ENCODE assay signal across 1 cellular context in the genomic region with DNA sequence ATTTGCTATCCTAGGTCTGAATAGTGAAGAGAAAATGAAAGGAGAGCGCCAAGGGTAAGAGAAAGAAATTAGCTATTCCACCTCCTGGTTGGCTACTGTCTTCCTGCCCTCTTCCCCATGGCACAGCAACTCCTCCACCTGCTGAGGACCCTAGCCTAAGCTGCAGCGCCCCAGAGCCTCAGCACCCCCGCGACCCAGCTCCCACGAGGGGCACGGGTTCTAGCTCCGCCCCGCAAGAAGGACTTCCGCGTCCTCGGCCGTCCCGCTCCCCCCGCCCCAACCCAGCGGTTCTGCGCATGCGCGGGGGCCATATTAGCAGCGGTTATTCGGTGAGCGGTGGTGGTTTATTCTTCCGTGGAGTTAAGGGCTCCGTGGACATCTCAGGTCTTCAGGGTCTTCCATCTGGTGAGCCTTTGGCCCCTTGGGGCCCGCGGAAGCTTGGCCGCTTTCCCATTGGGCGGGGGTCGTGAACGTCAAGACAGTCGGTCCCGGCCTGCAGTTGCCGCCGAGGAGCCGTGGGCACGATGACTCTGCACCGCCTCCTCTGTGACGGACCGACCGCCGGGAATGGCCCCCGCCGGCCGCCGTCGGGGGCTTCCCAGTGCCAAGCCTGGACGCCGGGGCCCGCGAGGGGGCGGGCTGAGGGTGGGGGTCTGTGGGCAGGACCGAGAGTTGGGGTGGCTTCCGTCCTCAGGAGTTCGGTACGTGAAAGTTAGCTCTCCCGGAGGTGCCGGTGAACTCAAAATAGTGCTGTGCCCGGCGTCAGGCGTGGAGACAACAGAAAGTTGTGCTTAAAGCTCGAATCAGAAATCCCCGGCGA.
TF ChIP-seq lines count a peak whose summit lies in the region.

A gene (plus strand): TSS at position 310 of the 820 bp plus-strand sequence. CDS start 1,484 bp downstream, outside the sequence.

TF ChIP-seq in HepG2, 621 proteins besides CTCF, POLR2A, EP300 and RAD21 (continued from another document and continues in another):
- peak; percentile 32; the same call in 1 of the 2 replicates for TF ChIP-seq ERF (CRISPR knock-in tag; IDR thresholded peaks at IDR 0.05)
- TF ChIP-seq ZNF253 (CRISPR knock-in tag; IDR thresholded peaks at IDR 0.05; ENCODE audit: borderline replicate concordance), result 0 out of 2 replicates have a peak, but pooled peaks have one; percentile 18
- TF ChIP-seq RBM22 (optimal IDR thresholded peaks at IDR 0.05; ENCODE audit: low read length), result peak; percentile 50
- TF ChIP-seq ZKSCAN8 (CRISPR knock-in tag; IDR thresholded peaks at IDR 0.05; ENCODE audit: borderline replicate concordance), result no peak
- TF ChIP-seq, protein P1, sequence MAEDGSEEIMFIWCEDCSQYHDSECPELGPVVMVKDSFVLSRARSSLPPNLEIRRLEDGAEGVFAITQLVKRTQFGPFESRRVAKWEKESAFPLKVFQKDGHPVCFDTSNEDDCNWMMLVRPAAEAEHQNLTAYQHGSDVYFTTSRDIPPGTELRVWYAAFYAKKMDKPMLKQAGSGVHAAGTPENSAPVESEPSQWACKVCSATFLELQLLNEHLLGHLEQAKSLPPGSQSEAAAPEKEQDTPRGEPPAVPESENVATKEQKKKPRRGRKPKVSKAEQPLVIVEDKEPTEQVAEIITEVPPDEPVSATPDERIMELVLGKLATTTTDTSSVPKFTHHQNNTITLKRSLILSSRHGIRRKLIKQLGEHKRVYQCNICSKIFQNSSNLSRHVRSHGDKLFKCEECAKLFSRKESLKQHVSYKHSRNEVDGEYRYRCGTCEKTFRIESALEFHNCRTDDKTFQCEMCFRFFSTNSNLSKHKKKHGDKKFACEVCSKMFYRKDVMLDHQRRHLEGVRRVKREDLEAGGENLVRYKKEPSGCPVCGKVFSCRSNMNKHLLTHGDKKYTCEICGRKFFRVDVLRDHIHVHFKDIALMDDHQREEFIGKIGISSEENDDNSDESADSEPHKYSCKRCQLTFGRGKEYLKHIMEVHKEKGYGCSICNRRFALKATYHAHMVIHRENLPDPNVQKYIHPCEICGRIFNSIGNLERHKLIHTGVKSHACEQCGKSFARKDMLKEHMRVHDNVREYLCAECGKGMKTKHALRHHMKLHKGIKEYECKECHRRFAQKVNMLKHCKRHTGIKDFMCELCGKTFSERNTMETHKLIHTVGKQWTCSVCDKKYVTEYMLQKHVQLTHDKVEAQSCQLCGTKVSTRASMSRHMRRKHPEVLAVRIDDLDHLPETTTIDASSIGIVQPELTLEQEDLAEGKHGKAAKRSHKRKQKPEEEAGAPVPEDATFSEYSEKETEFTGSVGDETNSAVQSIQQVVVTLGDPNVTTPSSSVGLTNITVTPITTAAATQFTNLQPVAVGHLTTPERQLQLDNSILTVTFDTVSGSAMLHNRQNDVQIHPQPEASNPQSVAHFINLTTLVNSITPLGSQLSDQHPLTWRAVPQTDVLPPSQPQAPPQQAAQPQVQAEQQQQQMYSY (CRISPR knock-in tag; IDR thresholded peaks at IDR 0.05), result no peak
- no peak for TF ChIP-seq ZNF383 (CRISPR knock-in tag; IDR thresholded peaks at IDR 0.05; ENCODE audit: borderline replicate concordance)
- no peak for TF ChIP-seq U2AF1 (optimal IDR thresholded peaks at IDR 0.05; ENCODE audit: low read depth, low read length)
- peak; percentile 76 for TF ChIP-seq SP4 (CRISPR knock-in tag; IDR thresholded peaks at IDR 0.05)
- TF ChIP-seq PAF1 (CRISPR knock-in tag; IDR thresholded peaks at IDR 0.05), result no peak
- peak; percentile 58; the same call in 1 of the 2 replicates for TF ChIP-seq FOXC1 (CRISPR knock-in tag; IDR thresholded peaks at IDR 0.05; ENCODE audit: borderline replicate concordance)
- TF ChIP-seq, protein P2, sequence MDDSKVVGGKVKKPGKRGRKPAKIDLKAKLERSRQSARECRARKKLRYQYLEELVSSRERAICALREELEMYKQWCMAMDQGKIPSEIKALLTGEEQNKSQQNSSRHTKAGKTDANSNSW (CRISPR knock-in tag; IDR thresholded peaks at IDR 0.05; ENCODE audit: borderline replicate concordance), result no peak
- peak; percentile 91 for TF ChIP-seq ASH2L (IDR thresholded peaks at IDR 0.05; ENCODE audit: insufficient read length, low read depth, low read length)
- TF ChIP-seq MED8 (CRISPR knock-in tag; IDR thresholded peaks at IDR 0.05; ENCODE audit: insufficient replicate concordance), result no peak
- TF ChIP-seq GATA4 (IDR thresholded peaks at IDR 0.05; ENCODE audit: borderline replicate concordance, low read depth), result peak; percentile 28; the same call in 1 of the 2 replicates
- TF ChIP-seq ARHGAP35 (CRISPR knock-in tag; IDR thresholded peaks at IDR 0.05; ENCODE audit: borderline replicate concordance), result no peak; the same call in 1 of the 2 replicates
- TF ChIP-seq ZNF652 (CRISPR knock-in tag; IDR thresholded peaks at IDR 0.05; ENCODE audit: borderline replicate concordance, low read depth), result peak; percentile 21; the same call in 1 of the 2 replicates
- no peak for TF ChIP-seq TOE1 (CRISPR knock-in tag; IDR thresholded peaks at IDR 0.05)
- TF ChIP-seq PTBP1 (IDR thresholded peaks at IDR 0.05; ENCODE audit: low read depth, low read length, poor library complexity, severe bottlenecking), result no peak
- no peak for TF ChIP-seq ZKSCAN1 (IDR thresholded peaks at IDR 0.05; ENCODE audit: low read length)
- TF ChIP-seq, protein P3, sequence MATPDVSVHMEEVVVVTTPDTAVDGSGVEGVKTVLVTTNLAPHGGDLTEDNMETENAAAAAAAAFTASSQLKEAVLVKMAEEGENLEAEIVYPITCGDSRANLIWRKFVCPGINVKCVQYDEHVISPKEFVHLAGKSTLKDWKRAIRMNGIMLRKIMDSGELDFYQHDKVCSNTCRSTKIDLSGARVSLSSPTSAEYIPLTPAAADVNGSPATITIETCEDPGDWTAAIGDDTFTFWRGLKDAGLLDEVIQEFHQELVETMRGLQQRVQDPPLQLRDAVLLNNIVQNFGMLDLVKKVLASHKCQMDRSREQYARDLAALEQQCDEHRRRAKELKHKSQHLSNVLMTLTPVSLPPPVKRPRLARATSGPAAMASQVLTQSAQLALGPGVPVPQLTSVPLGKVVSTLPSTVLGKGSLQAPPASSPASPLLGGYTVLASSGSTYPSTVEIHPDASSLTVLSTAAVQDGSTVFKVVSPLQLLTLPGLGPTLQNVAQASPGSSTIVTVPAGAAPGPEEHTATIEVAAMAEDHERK (CRISPR knock-in tag; IDR thresholded peaks at IDR 0.05; ENCODE audit: low read depth), result peak; percentile 9; the same call in 1 of the 2 replicates
- peak; percentile 56; the same call in 1 of the 2 replicates for TF ChIP-seq PITX1 (CRISPR knock-in tag; IDR thresholded peaks at IDR 0.05)
- peak; percentile 95; the same call in 1 of the 2 replicates for TF ChIP-seq ELF4 (CRISPR knock-in tag; IDR thresholded peaks at IDR 0.05; ENCODE audit: borderline replicate concordance)
- peak; percentile 57; the same call in 1 of the 2 replicates for TF ChIP-seq ARNT2 (CRISPR knock-in tag; IDR thresholded peaks at IDR 0.05; ENCODE audit: low read depth)
- no peak for TF ChIP-seq NFKBIZ (CRISPR knock-in tag; IDR thresholded peaks at IDR 0.05)
- peak; percentile 83; the same call in 1 of the 2 replicates for TF ChIP-seq ZNF816 (CRISPR knock-in tag; IDR thresholded peaks at IDR 0.05; ENCODE audit: borderline replicate concordance)
- TF ChIP-seq PHF8 (CRISPR knock-in tag; IDR thresholded peaks at IDR 0.05), result peak; percentile 98
- TF ChIP-seq ZNF143 (CRISPR knock-in tag; IDR thresholded peaks at IDR 0.05), result no peak
- no peak; the same call in 1 of the 2 replicates for TF ChIP-seq BRD4 (CRISPR knock-in tag; IDR thresholded peaks at IDR 0.05)
- TF ChIP-seq, protein P4, sequence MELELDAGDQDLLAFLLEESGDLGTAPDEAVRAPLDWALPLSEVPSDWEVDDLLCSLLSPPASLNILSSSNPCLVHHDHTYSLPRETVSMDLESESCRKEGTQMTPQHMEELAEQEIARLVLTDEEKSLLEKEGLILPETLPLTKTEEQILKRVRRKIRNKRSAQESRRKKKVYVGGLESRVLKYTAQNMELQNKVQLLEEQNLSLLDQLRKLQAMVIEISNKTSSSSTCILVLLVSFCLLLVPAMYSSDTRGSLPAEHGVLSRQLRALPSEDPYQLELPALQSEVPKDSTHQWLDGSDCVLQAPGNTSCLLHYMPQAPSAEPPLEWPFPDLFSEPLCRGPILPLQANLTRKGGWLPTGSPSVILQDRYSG (CRISPR knock-in tag; IDR thresholded peaks at IDR 0.05), result no peak
- TF ChIP-seq, protein P5, sequence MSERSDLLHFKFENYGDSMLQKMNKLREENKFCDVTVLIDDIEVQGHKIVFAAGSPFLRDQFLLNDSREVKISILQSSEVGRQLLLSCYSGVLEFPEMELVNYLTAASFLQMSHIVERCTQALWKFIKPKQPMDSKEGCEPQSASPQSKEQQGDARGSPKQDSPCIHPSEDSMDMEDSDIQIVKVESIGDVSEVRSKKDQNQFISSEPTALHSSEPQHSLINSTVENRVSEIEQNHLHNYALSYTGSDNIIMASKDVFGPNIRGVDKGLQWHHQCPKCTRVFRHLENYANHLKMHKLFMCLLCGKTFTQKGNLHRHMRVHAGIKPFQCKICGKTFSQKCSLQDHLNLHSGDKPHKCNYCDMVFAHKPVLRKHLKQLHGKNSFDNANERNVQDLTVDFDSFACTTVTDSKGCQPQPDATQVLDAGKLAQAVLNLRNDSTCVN (CRISPR knock-in tag; IDR thresholded peaks at IDR 0.05; ENCODE audit: borderline replicate concordance), result no peak
- TF ChIP-seq IKZF4 (CRISPR knock-in tag; IDR thresholded peaks at IDR 0.05; ENCODE audit: borderline replicate concordance, low read depth, not compliant biosample characterization), result no peak
- 0 out of 2 replicates have a peak, but pooled peaks have one; percentile 79 for TF ChIP-seq GLI4 (CRISPR knock-in tag; IDR thresholded peaks at IDR 0.05; ENCODE audit: borderline replicate concordance)
- TF ChIP-seq, protein P6, sequence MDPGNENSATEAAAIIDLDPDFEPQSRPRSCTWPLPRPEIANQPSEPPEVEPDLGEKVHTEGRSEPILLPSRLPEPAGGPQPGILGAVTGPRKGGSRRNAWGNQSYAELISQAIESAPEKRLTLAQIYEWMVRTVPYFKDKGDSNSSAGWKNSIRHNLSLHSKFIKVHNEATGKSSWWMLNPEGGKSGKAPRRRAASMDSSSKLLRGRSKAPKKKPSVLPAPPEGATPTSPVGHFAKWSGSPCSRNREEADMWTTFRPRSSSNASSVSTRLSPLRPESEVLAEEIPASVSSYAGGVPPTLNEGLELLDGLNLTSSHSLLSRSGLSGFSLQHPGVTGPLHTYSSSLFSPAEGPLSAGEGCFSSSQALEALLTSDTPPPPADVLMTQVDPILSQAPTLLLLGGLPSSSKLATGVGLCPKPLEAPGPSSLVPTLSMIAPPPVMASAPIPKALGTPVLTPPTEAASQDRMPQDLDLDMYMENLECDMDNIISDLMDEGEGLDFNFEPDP (CRISPR knock-in tag; conservative IDR thresholded peaks at IDR 0.05), result no peak
- no peak; the same call in 1 of the 2 replicates for TF ChIP-seq FOXJ3 (CRISPR knock-in tag; IDR thresholded peaks at IDR 0.05; ENCODE audit: borderline replicate concordance)
- TF ChIP-seq RCOR2 (CRISPR knock-in tag; IDR thresholded peaks at IDR 0.05), result no peak
- TF ChIP-seq MED13 (CRISPR knock-in tag; IDR thresholded peaks at IDR 0.05), result peak; percentile 57; the same call in 1 of the 2 replicates
- no peak for TF ChIP-seq HHEX (CRISPR knock-in tag; IDR thresholded peaks at IDR 0.05)
- TF ChIP-seq, protein P7, sequence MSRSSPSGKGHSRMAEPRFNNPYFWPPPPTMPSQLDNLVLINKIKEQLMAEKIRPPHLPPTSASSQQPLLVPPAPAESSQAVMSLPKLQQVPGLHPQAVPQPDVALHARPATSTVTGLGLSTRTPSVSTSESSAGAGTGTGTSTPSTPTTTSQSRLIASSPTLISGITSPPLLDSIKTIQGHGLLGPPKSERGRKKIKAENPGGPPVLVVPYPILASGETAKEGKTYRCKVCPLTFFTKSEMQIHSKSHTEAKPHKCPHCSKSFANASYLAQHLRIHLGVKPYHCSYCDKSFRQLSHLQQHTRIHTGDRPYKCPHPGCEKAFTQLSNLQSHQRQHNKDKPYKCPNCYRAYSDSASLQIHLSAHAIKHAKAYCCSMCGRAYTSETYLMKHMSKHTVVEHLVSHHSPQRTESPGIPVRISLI (CRISPR knock-in tag; IDR thresholded peaks at IDR 0.05; ENCODE audit: borderline replicate concordance), result no peak
- no peak; the same call in 1 of the 2 replicates for TF ChIP-seq KDM5B (CRISPR knock-in tag; IDR thresholded peaks at IDR 0.05; ENCODE audit: borderline replicate concordance)
- peak; percentile 95 for TF ChIP-seq RBFOX2 (IDR thresholded peaks at IDR 0.05; ENCODE audit: low read depth, low read length)
- no peak for TF ChIP-seq HNRNPUL1 (IDR thresholded peaks at IDR 0.05; ENCODE audit: low read depth, low read length)
- no peak for TF ChIP-seq ZNF136 (CRISPR knock-in tag; IDR thresholded peaks at IDR 0.05; ENCODE audit: low read depth)
- no peak for TF ChIP-seq AHR (CRISPR knock-in tag; IDR thresholded peaks at IDR 0.05)
- TF ChIP-seq, protein P8, sequence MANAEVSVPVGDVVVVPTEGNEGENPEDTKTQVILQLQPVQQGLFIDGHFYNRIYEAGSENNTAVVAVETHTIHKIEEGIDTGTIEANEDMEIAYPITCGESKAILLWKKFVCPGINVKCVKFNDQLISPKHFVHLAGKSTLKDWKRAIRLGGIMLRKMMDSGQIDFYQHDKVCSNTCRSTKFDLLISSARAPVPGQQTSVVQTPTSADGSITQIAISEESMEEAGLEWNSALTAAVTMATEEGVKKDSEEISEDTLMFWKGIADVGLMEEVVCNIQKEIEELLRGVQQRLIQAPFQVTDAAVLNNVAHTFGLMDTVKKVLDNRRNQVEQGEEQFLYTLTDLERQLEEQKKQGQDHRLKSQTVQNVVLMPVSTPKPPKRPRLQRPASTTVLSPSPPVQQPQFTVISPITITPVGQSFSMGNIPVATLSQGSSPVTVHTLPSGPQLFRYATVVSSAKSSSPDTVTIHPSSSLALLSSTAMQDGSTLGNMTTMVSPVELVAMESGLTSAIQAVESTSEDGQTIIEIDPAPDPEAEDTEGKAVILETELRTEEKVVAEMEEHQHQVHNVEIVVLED (CRISPR knock-in tag; IDR thresholded peaks at IDR 0.05; ENCODE audit: borderline replicate concordance), result peak; percentile 59; the same call in 1 of the 2 replicates
- TF ChIP-seq ZNF335 (CRISPR knock-in tag; IDR thresholded peaks at IDR 0.05), result peak; percentile 30; the same call in 1 of the 2 replicates
- peak; percentile 65; the same call in 1 of the 2 replicates for TF ChIP-seq ZNF441 (CRISPR knock-in tag; IDR thresholded peaks at IDR 0.05; ENCODE audit: borderline replicate concordance)
- TF ChIP-seq, protein P9, sequence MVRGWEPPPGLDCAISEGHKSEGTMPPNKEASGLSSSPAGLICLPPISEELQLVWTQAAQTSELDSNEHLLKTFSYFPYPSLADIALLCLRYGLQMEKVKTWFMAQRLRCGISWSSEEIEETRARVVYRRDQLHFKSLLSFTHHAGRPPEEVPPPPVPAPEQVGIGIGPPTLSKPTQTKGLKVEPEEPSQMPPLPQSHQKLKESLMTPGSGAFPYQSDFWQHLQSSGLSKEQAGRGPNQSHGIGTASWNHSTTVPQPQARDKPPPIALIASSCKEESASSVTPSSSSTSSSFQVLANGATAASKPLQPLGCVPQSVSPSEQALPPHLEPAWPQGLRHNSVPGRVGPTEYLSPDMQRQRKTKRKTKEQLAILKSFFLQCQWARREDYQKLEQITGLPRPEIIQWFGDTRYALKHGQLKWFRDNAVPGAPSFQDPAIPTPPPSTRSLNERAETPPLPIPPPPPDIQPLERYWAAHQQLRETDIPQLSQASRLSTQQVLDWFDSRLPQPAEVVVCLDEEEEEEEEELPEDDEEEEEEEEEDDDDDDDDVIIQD (CRISPR knock-in tag; IDR thresholded peaks at IDR 0.05; ENCODE audit: low read depth), result no peak
- TF ChIP-seq PAWR (CRISPR knock-in tag; IDR thresholded peaks at IDR 0.05; ENCODE audit: borderline replicate concordance), result no peak
- no peak for TF ChIP-seq ZNF773 (CRISPR knock-in tag; IDR thresholded peaks at IDR 0.05; ENCODE audit: borderline replicate concordance)
- no peak for TF ChIP-seq GTF3A (CRISPR knock-in tag; conservative IDR thresholded peaks at IDR 0.05)
- TF ChIP-seq SMAD3 (CRISPR knock-in tag; IDR thresholded peaks at IDR 0.05), result 0 out of 2 replicates have a peak, but pooled peaks have one; percentile 22
- TF ChIP-seq ZBTB7B (CRISPR knock-in tag; IDR thresholded peaks at IDR 0.05), result peak; percentile 87
- no peak for TF ChIP-seq TBP (CRISPR knock-in tag; IDR thresholded peaks at IDR 0.05)
